ENCODE assay signal across 15 cellular contexts in the genomic region with DNA sequence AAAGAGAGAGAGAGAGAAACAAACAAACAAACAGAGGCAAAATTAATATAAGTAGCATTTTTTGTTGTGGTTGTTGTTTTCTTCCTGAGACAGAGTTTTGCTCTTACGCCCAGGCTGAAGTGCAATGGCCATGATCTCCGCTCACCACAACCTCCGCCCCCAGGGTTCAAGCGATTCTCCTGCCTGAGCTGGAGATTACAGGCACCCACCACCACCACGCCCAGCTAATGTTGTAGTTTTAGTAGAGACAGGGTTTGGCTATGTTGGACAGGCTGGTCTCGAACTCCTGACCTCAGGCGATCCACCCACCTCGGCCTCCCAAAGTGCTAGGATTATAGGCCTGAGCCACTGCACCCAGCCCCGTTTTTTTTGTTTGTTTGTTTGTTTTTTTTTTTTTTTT.
DNase-seq lines count a peak whose midpoint lies in the region; ATAC-seq and TF ChIP-seq lines count a peak whose summit lies in the region.
"Had no signal": no experiment of that assay in that cellular context is flagged by ENCODE, and none has a peak within 500 bp of the region (broad histone marks: within the 10 kb centered on the region; RNA-seq: fewer than 3 reads in every experiment).

No MANE protein-coding gene starts in this region.

- no peak overlapping the region for H4K91ac ChIP-seq in mesenchymal stem cell (ENCODE audit: low read length)

- H3K4me3 ChIP-seq in mesenchymal stem cell (ENCODE audit: insufficient read depth in 1 of 2, low read depth in 1 of 2, low read length in 2 of 2) (no peak overlapping the region), suprapubic skin (peak overlapping the region; percentile 18), heart left ventricle (no peak overlapping the region), OCI-LY7 (ENCODE audit: low read depth, low read length, poor library complexity, severe bottlenecking) (no peak overlapping the region)
- H3K4me3 ChIP-seq: HAP-1 had no signal

- H3K4me2 ChIP-seq in mesenchymal stem cell (ENCODE audit: low read length, poor library complexity, severe bottlenecking) (no peak overlapping the region), OCI-LY7 (ENCODE audit: low read length) (no peak overlapping the region)

- no peaks in the 10 kb centered on the region for H3K36me3 ChIP-seq in mesenchymal stem cell (ENCODE audit: control insufficient read depth in 1 of 2, insufficient read depth in 2 of 2, low read depth in 1 of 2, low read length in 2 of 2)
- no peaks in the 10 kb centered on the region for H3K36me3 ChIP-seq in suprapubic skin
- H3K36me3 ChIP-seq in heart left ventricle, result no peaks in the 10 kb centered on the region
- no peaks in the 10 kb centered on the region for H3K36me3 ChIP-seq in OCI-LY7 (ENCODE audit: insufficient read depth, low read length)
- H3K36me3 ChIP-seq: HAP-1 had no signal

- TF ChIP-seq EP300 in suprapubic skin (IDR thresholded peaks at IDR 0.05), result no peak

- no peak overlapping the region for H2BK15ac ChIP-seq in mesenchymal stem cell (ENCODE audit: low read depth, poor library complexity, severe bottlenecking)

- no peak overlapping the region for H4K8ac ChIP-seq in mesenchymal stem cell (ENCODE audit: low read length)

- no peak overlapping the region for H2BK12ac ChIP-seq in mesenchymal stem cell (ENCODE audit: low read length in 2 of 2)

- H3K79me1 ChIP-seq in mesenchymal stem cell (replicated peaks; ENCODE audit: low read length, poor library complexity, severe bottlenecking), result no peaks in the 10 kb centered on the region

- CTCF ChIA-PET in RWPE1 (lab: Yijun Ruan, JAX) (no interaction called here), OCI-LY7 (lab: Charles Lee; ENCODE audit: unreplicated experiment) (no interaction called here)

- H4K20me1 ChIP-seq in OCI-LY7 (ENCODE audit: insufficient read depth, low read length), result no peaks in the 10 kb centered on the region

- peak overlapping the region; percentile 36 for H3K9ac ChIP-seq in mesenchymal stem cell (ENCODE audit: low read length)

- H3K79me2 ChIP-seq in OCI-LY7 (ENCODE audit: insufficient read depth, low read depth, low read length), result no peaks in the 10 kb centered on the region

- peaks cover 10% of the 10 kb centered on the region for H3K4me1 ChIP-seq in mesenchymal stem cell (ENCODE audit: control insufficient read depth, insufficient read depth, low read depth, low read length)
- H3K4me1 ChIP-seq in suprapubic skin, result peaks cover 10% of the 10 kb centered on the region
- no peaks in the 10 kb centered on the region for H3K4me1 ChIP-seq in heart left ventricle
- no peaks in the 10 kb centered on the region for H3K4me1 ChIP-seq in OCI-LY7 (ENCODE audit: insufficient read depth, low read length, poor library complexity, severe bottlenecking)

- ATAC-seq in HG03045 (IDR thresholded peaks at IDR 0.05; ENCODE audit: unreplicated experiment) (no peak), heart left ventricle (no peak)

- BruUV-seq in OCI-LY7 (replicated peaks; lab: Mats Ljungman, UMichigan), result no TSS peak

- H3K4ac ChIP-seq in mesenchymal stem cell (ENCODE audit: low read depth in 1 of 2, low read length in 2 of 2), result no peak overlapping the region

- H3K27me3 ChIP-seq in mesenchymal stem cell (ENCODE audit: control insufficient read depth in 1 of 2, insufficient read depth in 1 of 2, low read length in 2 of 2), result peaks cover 0 to 7% of the 10 kb centered on the region in 2 experiments
- H3K27me3 ChIP-seq in suprapubic skin, result no peaks in the 10 kb centered on the region
- H3K27me3 ChIP-seq in heart left ventricle, result no peaks in the 10 kb centered on the region

- peaks cover 5% of the 10 kb centered on the region for H3K9me3 ChIP-seq in mesenchymal stem cell (ENCODE audit: control insufficient read depth, low read length)
- H3K9me3 ChIP-seq in suprapubic skin, result no peaks in the 10 kb centered on the region
- peaks cover 0 to 9% (median 0%) of the 10 kb centered on the region in 12 donors for H3K9me3 ChIP-seq in heart left ventricle
- peaks cover 4% of the 10 kb centered on the region; the same call in 1 of the 2 replicates for H3K9me3 ChIP-seq in OCI-LY7 (ENCODE audit: low read length)

- TF ChIP-seq CTCF in 22Rv1 (IDR thresholded peaks at IDR 0.05) (no peak), RWPE1 (conservative IDR thresholded peaks at IDR 0.05; ENCODE audit: low read depth) (no peak), suprapubic skin (IDR thresholded peaks at IDR 0.05) (no peak), heart left ventricle (IDR thresholded peaks at IDR 0.05) (no peak), OCI-LY7 (conservative IDR thresholded peaks at IDR 0.05; ENCODE audit: low read length) (no peak)

- H3K23ac ChIP-seq in mesenchymal stem cell (ENCODE audit: low read length in 2 of 2), result no peak overlapping the region

- TF ChIP-seq POLR2A in suprapubic skin (IDR thresholded peaks at IDR 0.05) (no peak), heart left ventricle (IDR thresholded peaks at IDR 0.05) (no peak)

- no peaks in the 10 kb centered on the region for H3K9me2 ChIP-seq in OCI-LY7 (ENCODE audit: insufficient read depth, low read length)

- 0 out of 2 replicates have a peak overlapping the region, but pooled peaks have one; percentile 15 for H3K27ac ChIP-seq in 22Rv1
- H3K27ac ChIP-seq in RWPE1, result peak overlapping the region; percentile 9; the same call in 1 of the 2 replicates
- no peak overlapping the region for H3K27ac ChIP-seq in mesenchymal stem cell (ENCODE audit: low read length, poor library complexity, severe bottlenecking)
- peak overlapping the region; percentile 48 for H3K27ac ChIP-seq in suprapubic skin
- no peak overlapping the region for H3K27ac ChIP-seq in heart left ventricle
- H3K27ac ChIP-seq in OCI-LY7 (ENCODE audit: low read depth, low read length, poor library complexity, severe bottlenecking), result no peak overlapping the region
- H3K27ac ChIP-seq: HL-60 had no signal

- intact Hi-C loops in heart left ventricle (cut with DNase I), result no loop called here
- intact Hi-C loops in OCI-LY7 (cut with micrococcal nuclease; ENCODE audit: unreplicated experiment), result no loop called here

- 100% methylated on average over 6 of the region's 9 CpGs for WGBS in mesenchymal stem cell
- 90% methylated on average over 9 of the region's 9 CpGs for WGBS in suprapubic skin
- WGBS in heart left ventricle, 4 donors, result 90 to 96% (median 93%) methylated on average over 9 of the region's 9 CpGs

- H2BK5ac ChIP-seq in mesenchymal stem cell (ENCODE audit: low read depth, low read length, poor library complexity, severe bottlenecking), result no peak overlapping the region

- no peak overlapping the region for H2BK120ac ChIP-seq in mesenchymal stem cell (ENCODE audit: low read depth, low read length)

- H2AFZ ChIP-seq in mesenchymal stem cell (ENCODE audit: low read depth, low read length) (no peak overlapping the region), OCI-LY7 (ENCODE audit: low read length) (no peak overlapping the region)

- POLR2A ChIA-PET in RWPE1 (lab: Yijun Ruan, JAX; ENCODE audit: low non-redundant PET), result no interaction called here
- POLR2A ChIA-PET in OCI-LY7 (lab: Charles Lee), result no interaction called here

- H3K18ac ChIP-seq in mesenchymal stem cell (ENCODE audit: low read depth in 1 of 2, low read length in 2 of 2), result peak overlapping the region in 1 of 2 experiments; percentile 2

- no peak overlapping the region for H2AK5ac ChIP-seq in mesenchymal stem cell (ENCODE audit: low read length, severe bottlenecking)

- no peak overlapping the region for H3K14ac ChIP-seq in mesenchymal stem cell (ENCODE audit: low read length in 2 of 2)

- no peak for DNase-seq in RWPE1 (ENCODE audit: low spot score)
- DNase-seq in mesenchymal stem cell, result no peak
- DNase-seq in suprapubic skin (ENCODE audit: low spot score in 2 of 2), result no peak
- no peak for DNase-seq in heart left ventricle
- DNase-seq in OCI-LY7 (ENCODE audit: low spot score), result no peak
- DNase-seq: C1 segment of cervical spinal cord; CD4-positive, alpha-beta memory T cell; DMS79 treated with DMSO at 0.1 percent for 48 hours; EL; HFFc6; KBM-7 had no signal

Comparison
In these comparisons a context has a peak if more than half of its experiments do, and no peak if none do; other contexts are left out.
1. H3K27ac ChIP-seq: peak in 22Rv1 (single experiment), RWPE1 (single experiment) and suprapubic skin (single experiment); none in mesenchymal stem cell (single experiment), heart left ventricle (0 of 12) and OCI-LY7 (single experiment).